ENCODE assay signal across 28 cellular contexts in the genomic region with DNA sequence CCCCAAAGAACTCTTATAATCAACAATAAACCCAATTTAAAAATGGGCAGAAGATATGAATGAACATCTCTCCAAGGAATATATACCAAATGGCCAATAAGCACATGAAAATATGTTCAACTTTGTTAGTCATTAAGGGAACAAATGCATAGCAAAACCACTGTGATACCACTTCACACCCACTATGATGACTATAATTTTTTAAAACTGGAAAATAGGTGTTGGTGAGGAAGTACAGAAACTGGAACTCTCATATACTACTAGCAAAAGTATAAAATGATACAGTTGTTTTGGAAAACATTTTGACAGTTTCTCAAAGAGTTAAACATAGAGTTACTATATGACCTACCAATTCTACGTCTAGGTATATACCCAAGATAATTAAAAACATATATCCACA. TPM values are rescaled to one million over a fixed set of nuclear protein-coding genes. Genes with fewer than 3 reads are reported as not detected.
"Had no signal": no experiment of that assay in that cellular context is flagged by ENCODE, and none has a peak within 500 bp of the region (broad histone marks: within the 10 kb centered on the region; RNA-seq: fewer than 3 reads in every experiment).

No MANE protein-coding gene starts in this region.

- H3K27me3 ChIP-seq: adrenal gland, Peyer's patch, SJCRH30 had no signal

- H3K27ac ChIP-seq: adrenal gland, Peyer's patch, RWPE1, SJCRH30, VCaP had no signal

- ATAC-seq: K562 had no signal

- H3K4me1 ChIP-seq: Peyer's patch, SJCRH30 had no signal

- DNase-seq: activated CD4-positive, alpha-beta T cell treated with anti-CD3 and anti-CD28 coated beads, Interleukin-2, amount 50 U/mL, for 4 hours; activated CD4-positive, CD25-positive, alpha-beta regulatory T cell; activated CD8-positive, alpha-beta memory T cell treated with anti-CD3 and anti-CD28 coated beads, Interleukin-2, amount 50 U/mL, for 4 hours; activated gamma-delta T cell; activated naive CD4-positive, alpha-beta T cell treated with anti-CD3 and anti-CD28 coated beads, Interleukin-2, amount 50 U/mL, for 16 hours; adrenal gland; anterior cingulate cortex; cerebellar nuclear complex; Karpas-422; MM.1S; NCI-H1105 treated with DMSO at 0.1 percent for 48 hours; NCI-H1436 treated with DMSO at 0.1 percent for 48 hours; NCI-H187; NCI-H2081; NCI-H510A treated with DMSO at 0.1 percent for 48 hours; NCI-H69; NK-92 treated with Interleukin-12 subunit alpha and Interleukin-12 subunit beta, amount 100 ng/mL, for 24 hours; Peyer's patch; Right ventricle myocardium superior; SJCRH30; SK-N-SH; T-helper 1 cell had no signal

- H3K36me3 ChIP-seq: adrenal gland, Peyer's patch, SJCRH30 had no signal

- H3K9me3 ChIP-seq: adrenal gland, Peyer's patch, SJCRH30, SK-N-SH had no signal

- H3K4me3 ChIP-seq: adrenal gland, K562, Peyer's patch, SJCRH30 had no signal

RNA-seq across cellular contexts. Expression of a gene that starts 58.0 kb away (rescaled TPM):
- total RNA-seq: activated CD8-positive, alpha-beta memory T cell treated with anti-CD3 and anti-CD28 coated beads for 36 hours; adrenal gland; cardiac septum; K562; Peyer's patch; Right ventricle myocardium superior; SJCRH30; T-helper 2 cell treated with Interferon-gamma antibody and Interleukin-4, amounts not matched to agents 100 ng/mL and 5 ng/mL, for 36 hours had no signal
